In genomic region chr16:22194707-22195444, GRCh38 we compare ENCODE assay signal across 10 cellular contexts. TPM values are rescaled to one million over a fixed set of nuclear protein-coding genes. Genes with fewer than 3 reads are reported as not detected.
DNase-seq lines count a peak whose midpoint lies in the region; ATAC-seq and TF ChIP-seq lines count a peak whose summit lies in the region.
"Had no signal": no experiment of that assay in that cellular context is flagged by ENCODE, and none has a peak within 500 bp of the region (broad histone marks: within the 10 kb centered on the region; RNA-seq: fewer than 3 reads in every experiment).

No MANE protein-coding gene starts in this region.

- no peak overlapping the region for H3K4me2 ChIP-seq in smooth muscle cell

- no peak for TF ChIP-seq POLR2A in adrenal gland (IDR thresholded peaks at IDR 0.05)
- TF ChIP-seq POLR2A in uterus (IDR thresholded peaks at IDR 0.05) = no peak

- H3K4me1 ChIP-seq in left ventricle myocardium inferior (peaks cover 38% of the 10 kb centered on the region), adrenal gland (replicated peaks in 1 of 2) (peaks cover 25 to 29% of the 10 kb centered on the region in 2 donors), uterus (peaks cover 0 to 3% of the 10 kb centered on the region in 2 donors), smooth muscle cell (ENCODE audit: low read depth) (peaks cover 14% of the 10 kb centered on the region)

- no peaks in the 10 kb centered on the region for H3K36me3 Mint-ChIP-seq in naive B cell

- no peaks in the 10 kb centered on the region for H3K79me2 ChIP-seq in smooth muscle cell (ENCODE audit: low read depth)

- peaks cover 0 to 7% (median 0%) of the 10 kb centered on the region in 7 donors for H3K9me3 Mint-ChIP-seq in naive B cell

- DNase-seq in left ventricle myocardium inferior (no peak), left cardiac atrium (no peak), adrenal gland (peak in 1 of 7 donors; percentile 66), naive B cell (peak; percentile 59), uterus (no peak), smooth muscle cell (lab: John Stamatoyannopoulos, UW; ENCODE audit: unreplicated experiment) (no peak)

- H3K4me3 ChIP-seq in left ventricle myocardium inferior (no peak overlapping the region), adrenal gland (no peak overlapping the region), uterus (no peak overlapping the region), smooth muscle cell (no peak overlapping the region)

- peaks cover 35 to 60% (median 46%) of the 10 kb centered on the region in 3 donors for H3K4me1 Mint-ChIP-seq in naive B cell

- no peak overlapping the region for H3K9ac ChIP-seq in smooth muscle cell (ENCODE audit: low read depth)

- H3K27ac Mint-ChIP-seq in naive B cell = peak overlapping the region; percentile 94 to 100 (median 98)

- H2AFZ ChIP-seq in smooth muscle cell (ENCODE audit: low read depth) = no peak overlapping the region

- H3K4me3 Mint-ChIP-seq in naive B cell = peak overlapping the region in 7 of 8 donors; percentile 76 to 94 (median 92)

- TF ChIP-seq CTCF in left ventricle myocardium inferior (IDR thresholded peaks at IDR 0.05; ENCODE audit: borderline replicate concordance) (no peak), adrenal gland (IDR thresholded peaks at IDR 0.05) (no peak), uterus (IDR thresholded peaks at IDR 0.05) (no peak), smooth muscle cell (IDR thresholded peaks at IDR 0.05; ENCODE audit: borderline replicate concordance, insufficient read depth, poor library complexity, severe bottlenecking) (no peak)

- 79 to 87% (median 85%) methylated on average over 9 of the region's 9 CpGs for WGBS in adrenal gland, 4 donors
- WGBS in smooth muscle cell (ENCODE audit: low lambda C conversion rate) = 91% methylated on average over 9 of the region's 9 CpGs

- ATAC-seq in left cardiac atrium = no peak
- ATAC-seq in naive B cell (ENCODE audit: low read depth in 2 of 2) = peak in 1 of 2 donors; percentile 1
- ATAC-seq in GM18502 (IDR thresholded peaks at IDR 0.05; ENCODE audit: poor library complexity, unreplicated experiment) = no peak
- ATAC-seq in GM21528 (IDR thresholded peaks at IDR 0.05; ENCODE audit: low FRiP score, unreplicated experiment) = no peak

- H3K9me3 ChIP-seq in left ventricle myocardium inferior (replicated peaks) (no peaks in the 10 kb centered on the region), adrenal gland (replicated peaks in 1 of 3) (no peaks in the 10 kb centered on the region), uterus (no peaks in the 10 kb centered on the region), smooth muscle cell (replicated peaks; ENCODE audit: low read depth) (no peaks in the 10 kb centered on the region)

- no peaks in the 10 kb centered on the region for H4K20me1 ChIP-seq in smooth muscle cell (ENCODE audit: low read depth)

- intact Hi-C loops in left ventricle myocardium inferior (cut with micrococcal nuclease) (loop anchor here (5.0 kb wide), 1 partner anchor 102 kb away; the partner anchor contains the start of gene POLR3E), left cardiac atrium (cut with DNase I) (loop anchor here in 1 of 2 donors (5.0 kb wide), 1 partner anchor 102 kb away; the partner anchor contains the start of gene POLR3E), adrenal gland (cut with DNase I) (loop anchor here in 1 of 2 donors (5.0 kb wide), 1 partner anchor 102 kb away; the partner anchor contains the start of gene POLR3E), uterus (cut with DNase I; ENCODE audit: low total_unique reads) (loop anchor here (2.0 kb wide), 1 partner anchor 102 kb away; the partner anchor contains the start of gene POLR3E)

- H3F3A ChIP-seq in smooth muscle cell (ENCODE audit: low read depth) = peaks cover 14% of the 10 kb centered on the region

- H3K27me3 Mint-ChIP-seq in naive B cell = peaks cover 0 to 4% (median 0%) of the 10 kb centered on the region in 3 donors

- H3K36me3 ChIP-seq in left ventricle myocardium inferior = no peaks in the 10 kb centered on the region
- no peaks in the 10 kb centered on the region for H3K36me3 ChIP-seq in adrenal gland (replicated peaks in 1 of 2)
- no peaks in the 10 kb centered on the region for H3K36me3 ChIP-seq in uterus
- no peaks in the 10 kb centered on the region for H3K36me3 ChIP-seq in smooth muscle cell (ENCODE audit: low read depth)

- H3K27me3 ChIP-seq in left ventricle myocardium inferior (ENCODE audit: low read depth) (no peaks in the 10 kb centered on the region), adrenal gland (no peaks in the 10 kb centered on the region), uterus (no peaks in the 10 kb centered on the region), smooth muscle cell (ENCODE audit: low read depth) (no peaks in the 10 kb centered on the region)

- peak overlapping the region; percentile 86 for H3K27ac ChIP-seq in left ventricle myocardium inferior (replicated peaks)
- H3K27ac ChIP-seq in adrenal gland = peak overlapping the region in 3 of 5 donors; percentile 4 to 86 (median 66)
- peak overlapping the region; percentile 85 to 89 for H3K27ac ChIP-seq in uterus
- H3K27ac ChIP-seq in smooth muscle cell (ENCODE audit: low read depth) = no peak overlapping the region

RNA-seq across cellular contexts. Expression of gene EEF2K, which starts 11.2 kb away (rescaled TPM):
- total RNA-seq in left ventricle myocardium inferior (22.1 TPM), left cardiac atrium (10 to 100 TPM; 32.0 to 34.0 TPM), adrenal gland (10 to 100 TPM; 10.7 to 28.3 (median 18.5) TPM), uterus (10 to 100 TPM; 17.4 to 82.0 (median 35.5) TPM), smooth muscle cell (10.8 and 12.8 TPM in 2 replicates)
- polyA plus RNA-seq in adrenal gland (10 to 100 TPM in 1 of 3 donors, 1 to 10 TPM in 2; 4.9 to 15.0 (median 7.6) TPM), naive B cell (ENCODE audit: low read depth in 6 of 6) (1 to 10 TPM; 1.2 to 2.9 (median 1.8) TPM), smooth muscle cell (8.7 and 10.6 TPM in 2 replicates)

RNA-seq across cellular contexts. Expression of gene SDR42E2, which starts 32.6 kb away (rescaled TPM):
- total RNA-seq in left ventricle myocardium inferior (0.08 TPM), left cardiac atrium (not detected), adrenal gland (not detected), uterus (not detected), smooth muscle cell (not detected in 2 replicates)
- polyA plus RNA-seq in adrenal gland (under 1 TPM in 2 of 3 donors, not detected in 1; 0.08 to 0.10 TPM), naive B cell (ENCODE audit: low read depth in 6 of 6) (1 to 10 TPM in 1 of 6 donors, under 1 TPM in 4, not detected in 1; 0.21 to 1.2 (median 0.81) TPM), smooth muscle cell (0.18 and 0.26 TPM in 2 replicates)
- total RNA-seq: HT1080, occipital lobe had no signal
